Comparison of ENCODE assay signal across 9 cellular contexts in the genomic region with DNA sequence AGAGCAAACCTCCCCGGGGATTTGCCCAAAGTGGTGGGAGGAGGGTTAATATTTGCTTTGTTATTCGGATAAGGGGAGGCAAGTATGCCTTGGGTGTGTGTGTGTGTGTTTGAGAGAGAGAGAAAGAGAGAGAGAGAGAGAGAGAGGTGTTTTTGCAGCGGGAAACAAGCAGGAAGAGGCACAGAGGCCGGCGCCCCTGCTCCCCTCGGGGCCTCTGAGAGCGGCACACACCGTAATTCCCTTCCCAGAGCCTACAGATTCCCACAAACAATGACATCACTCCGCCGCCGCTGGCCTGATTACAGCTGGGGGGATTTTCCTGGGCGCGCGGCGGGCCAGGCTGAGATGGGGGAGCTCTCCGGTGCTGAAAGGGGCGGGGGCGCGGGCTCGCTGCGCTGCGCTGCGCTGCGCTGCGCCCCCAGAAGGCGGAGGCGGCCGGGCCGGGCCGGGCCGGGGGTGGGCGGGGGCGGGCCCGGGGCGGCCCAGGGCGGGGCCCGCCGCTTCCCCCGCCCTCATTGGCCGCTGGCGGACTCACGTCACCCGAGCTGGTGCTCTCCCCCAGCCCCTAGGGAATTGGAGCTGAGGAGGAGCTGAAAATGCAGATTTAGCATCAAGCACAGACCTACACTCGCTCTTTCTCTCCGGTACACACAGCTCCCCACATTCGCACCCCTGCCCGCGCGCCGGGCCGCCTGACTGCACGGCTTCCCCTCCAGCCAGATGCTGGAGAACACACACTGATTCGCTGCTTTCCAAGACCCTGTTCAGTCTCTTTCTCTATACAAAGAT. TPM values are rescaled to one million over a fixed set of nuclear protein-coding genes. Genes with fewer than 3 reads are reported as not detected.
A peak's percentile ranks its signal among the peaks of the same experiment; 100 is the strongest.
DNase-seq lines count a peak whose midpoint lies in the region; ATAC-seq and TF ChIP-seq lines count a peak whose summit lies in the region.
"Had no signal": no experiment of that assay in that cellular context is flagged by ENCODE, and none has a peak within 500 bp of the region (broad histone marks: within the 10 kb centered on the region; RNA-seq: fewer than 3 reads in every experiment).

A gene with protein sequence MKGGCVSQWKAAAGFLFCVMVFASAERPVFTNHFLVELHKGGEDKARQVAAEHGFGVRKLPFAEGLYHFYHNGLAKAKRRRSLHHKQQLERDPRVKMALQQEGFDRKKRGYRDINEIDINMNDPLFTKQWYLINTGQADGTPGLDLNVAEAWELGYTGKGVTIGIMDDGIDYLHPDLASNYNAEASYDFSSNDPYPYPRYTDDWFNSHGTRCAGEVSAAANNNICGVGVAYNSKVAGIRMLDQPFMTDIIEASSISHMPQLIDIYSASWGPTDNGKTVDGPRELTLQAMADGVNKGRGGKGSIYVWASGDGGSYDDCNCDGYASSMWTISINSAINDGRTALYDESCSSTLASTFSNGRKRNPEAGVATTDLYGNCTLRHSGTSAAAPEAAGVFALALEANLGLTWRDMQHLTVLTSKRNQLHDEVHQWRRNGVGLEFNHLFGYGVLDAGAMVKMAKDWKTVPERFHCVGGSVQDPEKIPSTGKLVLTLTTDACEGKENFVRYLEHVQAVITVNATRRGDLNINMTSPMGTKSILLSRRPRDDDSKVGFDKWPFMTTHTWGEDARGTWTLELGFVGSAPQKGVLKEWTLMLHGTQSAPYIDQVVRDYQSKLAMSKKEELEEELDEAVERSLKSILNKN (plus strand): TSS at position 631 of the 789 bp plus-strand sequence. CDS start 266 bp downstream, outside the sequence.

- ATAC-seq in left lung, result peak; percentile 94
- no peak for ATAC-seq in stimulated activated naive CD8-positive, alpha-beta T cell treated with anti-CD3 and anti-CD28 coated beads, Interleukin-15, Interleukin-2, amounts not matched to agents 100 U/mL and 50 U/mL, for 24 hours

- H3K27ac ChIP-seq in coronary artery (no peak within 1 kb of the TSS), left lung (no peak within 1 kb of the TSS), tibial nerve (peak within 1 kb of the TSS in 3 of 4 donors; percentile 31 to 68 (median 64))

- TF ChIP-seq EP300 in tibial nerve (IDR thresholded peaks at IDR 0.05), result no peak

- 0 to 1% methylated on average over 21 to 29 of the region's 53 CpGs for WGBS in tibial nerve, 2 donors

- H3K4me3 ChIP-seq in coronary artery, result peak within 1 kb of the TSS; percentile 65
- peak within 1 kb of the TSS; percentile 24 to 33 for H3K4me3 ChIP-seq in left lung
- peak within 1 kb of the TSS; percentile 22 to 51 (median 37) for H3K4me3 ChIP-seq in tibial nerve

- H3K36me3 ChIP-seq in left lung, result no peaks in the 10 kb centered on the region
- no peaks in the 10 kb centered on the region for H3K36me3 ChIP-seq in tibial nerve

- H3K9me3 ChIP-seq in left lung, result no peaks in the 10 kb centered on the region
- H3K9me3 ChIP-seq in tibial nerve, result no peaks in the 10 kb centered on the region

- TF ChIP-seq POLR2A in tibial nerve (IDR thresholded peaks at IDR 0.05), result no peak

- DNase-seq in GM04504 (ENCODE audit: low read depth) (peak; percentile 7), NCI-H345 treated with DMSO at 0.1 percent for 48 hours (lab: John Stamatoyannopoulos, UW; ENCODE audit: unreplicated experiment) (peak; percentile 98), coronary artery (ENCODE audit: low spot score) (no peak), left lung (peak; percentile 43 to 78), tibial nerve (ENCODE audit: low spot score in 2 of 2) (peak in 1 of 2 donors; percentile 23), NOMO-1 (lab: John Stamatoyannopoulos, UW; ENCODE audit: unreplicated experiment in 2 of 2) (no peak)
- DNase-seq in stimulated activated naive CD8-positive, alpha-beta T cell treated with anti-CD3 and anti-CD28 coated beads, Interleukin-15, Interleukin-2, amounts not matched to agents 100 U/mL and 50 U/mL, for 24 hours, result no peak
- DNase-seq in stimulated activated CD4-positive, alpha-beta T cell treated with anti-CD3 and anti-CD28 coated beads, Interleukin-12 subunit alpha, Interleukin-12 subunit beta, amount 100 ng/mL, for 4 hours, result no peak
- DNase-seq: naive B cell had no signal

- intact Hi-C loops in left lung (cut with DNase I), result no loop called here

- H3K27me3 ChIP-seq in left lung (peaks cover 21 to 78% of the 10 kb centered on the region in 2 donors), tibial nerve (peaks cover 0 to 47% of the 10 kb centered on the region in 2 donors)

- H3K4me1 ChIP-seq in left lung (peaks cover 0 to 6% of the 10 kb centered on the region in 2 donors), tibial nerve (peaks cover 0 to 33% (median 0%) of the 10 kb centered on the region in 4 donors)

- no peak for TF ChIP-seq CTCF in coronary artery (IDR thresholded peaks at IDR 0.05)
- TF ChIP-seq CTCF in left lung (IDR thresholded peaks at IDR 0.05), result no peak
- peak in 2 of 5 experiments; percentile 4 to 9 for TF ChIP-seq CTCF in tibial nerve (IDR thresholded peaks at IDR 0.05)

RNA-seq across cellular contexts. Expression of the gene that starts here (rescaled TPM):
- total RNA-seq in left lung, result 10 to 100 TPM in 1 of 2 donors, 1 to 10 TPM in 1; 4.9 to 33.4 TPM
- 1 to 10 TPM; 1.0 to 4.8 (median 3.0) TPM for total RNA-seq in tibial nerve

Comparison
In these comparisons a context has a peak if more than half of its experiments do, and no peak if none do; other contexts are left out.
1. DNase-seq: peak in GM04504 (single experiment), NCI-H345 treated with DMSO at 0.1 percent for 48 hours (single experiment) and left lung (2 of 2); none in coronary artery (single experiment), NOMO-1 (0 of 2), stimulated activated naive CD8-positive, alpha-beta T cell treated with anti-CD3 and anti-CD28 coated beads, Interleukin-15, Interleukin-2, amounts not matched to agents 100 U/mL and 50 U/mL, for 24 hours (single experiment) and stimulated activated CD4-positive, alpha-beta T cell treated with anti-CD3 and anti-CD28 coated beads, Interleukin-12 subunit alpha, Interleukin-12 subunit beta, amount 100 ng/mL, for 4 hours (single experiment).
2. H3K27ac ChIP-seq: peak in tibial nerve (3 of 4); none in coronary artery (0 of 2) and left lung (0 of 2).
3. Peak in every context shown above with its lines, with median percentiles within 50 percentile points of each other: H3K4me3 ChIP-seq.